In the genomic region with DNA sequence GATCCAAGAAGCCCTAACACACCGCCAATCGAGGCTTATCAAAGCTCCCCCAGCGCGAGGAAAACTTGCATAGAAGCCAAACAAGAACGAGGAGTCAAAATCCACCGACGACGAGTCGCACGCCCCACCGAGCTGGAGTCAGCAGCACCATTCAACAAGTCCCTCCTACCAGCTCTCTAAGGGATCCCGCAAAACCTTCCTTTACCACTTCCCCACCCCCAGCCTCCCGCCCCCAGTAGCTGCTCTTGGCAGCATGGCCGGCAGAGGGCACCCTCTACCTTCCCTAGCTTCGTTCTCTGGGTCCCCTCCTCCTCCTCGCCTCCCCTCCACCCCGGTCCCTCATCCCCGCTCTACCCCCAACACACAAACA, we compare ENCODE assay signal across 8 cellular contexts. TPM values are rescaled to one million over a fixed set of nuclear protein-coding genes. Genes with fewer than 3 reads are reported as not detected.
DNase-seq lines count a peak whose midpoint lies in the region; ATAC-seq lines count a peak whose summit lies in the region.

No MANE protein-coding gene starts in this region.

- H3K36me3 ChIP-seq in HUES64 (ENCODE audit: insufficient read depth, low read length) (no peaks in the 10 kb centered on the region), SJCRH30 (no peaks in the 10 kb centered on the region)

- H3K4me1 ChIP-seq in HUES64 (ENCODE audit: insufficient read depth, low read length) (peaks cover 60% of the 10 kb centered on the region), SJCRH30 (no peaks in the 10 kb centered on the region; the same call in 1 of the 2 replicates)

- H3K4me3 Mint-ChIP-seq in activated naive CD8-positive, alpha-beta T cell treated with anti-CD3 and anti-CD28 coated beads, Interleukin-2, amount 10 ng/mL, durations not matched to agents 7 days and 5 days = peak overlapping the region; percentile 48

- peak overlapping the region; percentile 74 for H3K4me3 ChIP-seq in HUES64 (ENCODE audit: low read length)
- H3K4me3 ChIP-seq in SJCRH30 = peak overlapping the region; percentile 66

- WGBS in HUES64 = 0% methylated on average over 18 of the region's 18 CpGs

- H3K27ac Mint-ChIP-seq in activated naive CD8-positive, alpha-beta T cell treated with anti-CD3 and anti-CD28 coated beads, Interleukin-2, amount 10 ng/mL, durations not matched to agents 7 days and 5 days = no peak overlapping the region

- peaks cover 70% of the 10 kb centered on the region for H3K27me3 Mint-ChIP-seq in activated naive CD8-positive, alpha-beta T cell treated with anti-CD3 and anti-CD28 coated beads, Interleukin-2, amount 10 ng/mL, durations not matched to agents 7 days and 5 days

- DNase-seq in ELR (ENCODE audit: low read depth) (peak; percentile 92), SJCRH30 (peak; percentile 85 to 94), left cardiac atrium (peak; percentile 76), renal cortical epithelial cell (ENCODE audit: low read depth) (peak; percentile 70), GF-D8 (lab: John Stamatoyannopoulos, UW) (no peak)
- peak; percentile 74 for DNase-seq in activated naive CD8-positive, alpha-beta T cell treated with anti-CD3 and anti-CD28 coated beads, Interleukin-2, amount 10 ng/mL, durations not matched to agents 7 days and 5 days

- peaks cover 47% of the 10 kb centered on the region for H3K27me3 ChIP-seq in HUES64 (ENCODE audit: insufficient read depth, low read length)
- H3K27me3 ChIP-seq in SJCRH30 = no peaks in the 10 kb centered on the region; the same call in 1 of the 2 replicates

- peak overlapping the region; percentile 63 for H3K9ac ChIP-seq in HUES64 (ENCODE audit: low read depth, low read length)

- H3K9me3 Mint-ChIP-seq in activated naive CD8-positive, alpha-beta T cell treated with anti-CD3 and anti-CD28 coated beads, Interleukin-2, amount 10 ng/mL, durations not matched to agents 7 days and 5 days = no peaks in the 10 kb centered on the region

- intact Hi-C loops in left cardiac atrium (cut with DNase I) = loop anchor here (2.0 to 10.0 kb wide), 3 partner anchors 836 to 1636 kb away; no protein-coding TSS in a partner anchor

- peak overlapping the region; percentile 19; the same call in 1 of the 2 replicates for H3K27ac ChIP-seq in HUES64 (ENCODE audit: low read depth, low read length)
- no peak overlapping the region for H3K27ac ChIP-seq in SJCRH30

- peak; percentile 69 for ATAC-seq in GM21529 (IDR thresholded peaks at IDR 0.05; ENCODE audit: unreplicated experiment)
- peak; percentile 88 for ATAC-seq in activated naive CD8-positive, alpha-beta T cell treated with anti-CD3 and anti-CD28 coated beads, Interleukin-2, amount 10 ng/mL, durations not matched to agents 7 days and 5 days (ENCODE audit: low read depth)
- peak; percentile 91 to 94 for ATAC-seq in left cardiac atrium

- peaks cover 21% of the 10 kb centered on the region for H3K4me1 Mint-ChIP-seq in activated naive CD8-positive, alpha-beta T cell treated with anti-CD3 and anti-CD28 coated beads, Interleukin-2, amount 10 ng/mL, durations not matched to agents 7 days and 5 days

- no peaks in the 10 kb centered on the region for H3K36me3 Mint-ChIP-seq in activated naive CD8-positive, alpha-beta T cell treated with anti-CD3 and anti-CD28 coated beads, Interleukin-2, amount 10 ng/mL, durations not matched to agents 7 days and 5 days

- POLR2A ChIA-PET in activated naive CD8-positive, alpha-beta T cell treated with anti-CD3 and anti-CD28 coated beads, Interleukin-2, amount 10 ng/mL, durations not matched to agents 7 days and 5 days (lab: Charles Lee) = interaction anchor here (0.5 to 0.6 kb wide), 2 partner anchors 63 to 1177 kb away, joined by 3 to 4 read pairs; no protein-coding TSS in a partner anchor

- H3K9me3 ChIP-seq in HUES64 (ENCODE audit: insufficient read depth, low read depth, low read length) (no peaks in the 10 kb centered on the region), SJCRH30 (replicated peaks) (no peaks in the 10 kb centered on the region)

RNA-seq across cellular contexts. Expression of a gene that starts 1.4 kb away (rescaled TPM):
- polyA plus RNA-seq in HUES64 (2013, experiment 1 of 2) = 1.00 TPM
- polyA plus RNA-seq in HUES64 (2013, experiment 2 of 2) = 1.2 TPM
- 0.20 and 0.42 TPM in 2 replicates for total RNA-seq in SJCRH30 (2014; rRNA removed; shearing (Covaris generic))
- not detected for total RNA-seq in activated naive CD8-positive, alpha-beta T cell treated with anti-CD3 and anti-CD28 coated beads, Interleukin-2, amount 10 ng/mL, durations not matched to agents 7 days and 5 days
- total RNA-seq in left cardiac atrium (under 1 TPM; 0.08 to 0.09 TPM), renal cortical epithelial cell (6.4 and 7.6 TPM in 2 replicates)
